Comparison of ENCODE assay signal across 15 cellular contexts in genomic region chr3:104606812-104607211, GRCh38.
"Had no signal": no experiment of that assay in that cellular context is flagged by ENCODE, and none has a peak within 500 bp of the region (broad histone marks: within the 10 kb centered on the region; RNA-seq: fewer than 3 reads in every experiment).

No MANE protein-coding gene starts in this region.

- FAIRE-seq: TTC549 had no signal

- H3K36me3 Mint-ChIP-seq: activated CD4-positive, alpha-beta memory T cell treated with anti-CD3 and anti-CD28 coated beads for 36 hours; activated CD8-positive, alpha-beta memory T cell treated with anti-CD3 and anti-CD28 coated beads, Interleukin-2, amount 10 ng/mL, durations not matched to agents 7 days and 5 days; activated naive CD8-positive, alpha-beta T cell; immature natural killer cell; memory B cell; stimulated activated memory B cell treated with anti-CD40 and anti-IgM and Interleukin-4, amounts not matched to agents 10 μg/mL and 1 μg/mL and 100 μg/mL, for 72 hours had no signal

- DNase-seq: activated CD4-positive, alpha-beta memory T cell treated with anti-CD3 and anti-CD28 coated beads for 36 hours; activated CD4-positive, alpha-beta T cell treated with anti-CD3 and anti-CD28 coated beads for 4 hours; activated CD8-positive, alpha-beta memory T cell treated with anti-CD3 and anti-CD28 coated beads, Interleukin-2, amount 10 ng/mL, durations not matched to agents 7 days and 5 days; body of pancreas; caudate nucleus; effector memory CD8-positive, alpha-beta T cell; immature natural killer cell; spleen; stimulated activated CD4-positive, alpha-beta T cell treated with anti-CD3 and anti-CD28 coated beads, Interleukin-4, amount 100 ng/mL, for 4 hours; upper lobe of right lung had no signal

- H3K9me3 ChIP-seq: body of pancreas, spleen, thoracic aorta, upper lobe of right lung had no signal

- H3K9me3 Mint-ChIP-seq: activated CD4-positive, alpha-beta memory T cell treated with anti-CD3 and anti-CD28 coated beads for 36 hours; effector memory CD8-positive, alpha-beta T cell; memory B cell had no signal

- ATAC-seq: activated CD8-positive, alpha-beta memory T cell treated with anti-CD3 and anti-CD28 coated beads, Interleukin-2, amount 10 ng/mL, durations not matched to agents 7 days and 5 days; body of pancreas; effector memory CD8-positive, alpha-beta T cell; stimulated activated memory B cell treated with anti-CD40 and anti-IgM and Interleukin-4, amounts not matched to agents 10 μg/mL and 1 μg/mL and 100 μg/mL, for 72 hours; upper lobe of right lung had no signal

- H3K27ac Mint-ChIP-seq: activated CD4-positive, alpha-beta memory T cell treated with anti-CD3 and anti-CD28 coated beads for 36 hours; activated CD8-positive, alpha-beta memory T cell treated with anti-CD3 and anti-CD28 coated beads, Interleukin-2, amount 10 ng/mL, durations not matched to agents 7 days and 5 days; activated naive CD8-positive, alpha-beta T cell; effector memory CD8-positive, alpha-beta T cell; immature natural killer cell; memory B cell; stimulated activated memory B cell treated with anti-CD40 and anti-IgM and Interleukin-4, amounts not matched to agents 10 μg/mL and 1 μg/mL and 100 μg/mL, for 72 hours had no signal

- H3K27ac ChIP-seq: body of pancreas, spleen, thoracic aorta, upper lobe of right lung had no signal

- H3K4me1 Mint-ChIP-seq: activated CD8-positive, alpha-beta memory T cell treated with anti-CD3 and anti-CD28 coated beads, Interleukin-2, amount 10 ng/mL, durations not matched to agents 7 days and 5 days; immature natural killer cell had no signal

- H3K4me3 Mint-ChIP-seq: activated CD4-positive, alpha-beta memory T cell treated with anti-CD3 and anti-CD28 coated beads for 36 hours; activated CD8-positive, alpha-beta memory T cell treated with anti-CD3 and anti-CD28 coated beads, Interleukin-2, amount 10 ng/mL, durations not matched to agents 7 days and 5 days; activated naive CD8-positive, alpha-beta T cell; effector memory CD8-positive, alpha-beta T cell; immature natural killer cell; memory B cell; stimulated activated memory B cell treated with anti-CD40 and anti-IgM and Interleukin-4, amounts not matched to agents 10 μg/mL and 1 μg/mL and 100 μg/mL, for 72 hours had no signal

- H3K4me1 ChIP-seq: spleen, upper lobe of right lung had no signal

- H3K27me3 ChIP-seq: body of pancreas, spleen, upper lobe of right lung had no signal

- H3K36me3 ChIP-seq: spleen, thoracic aorta, upper lobe of right lung had no signal

- H3K4me3 ChIP-seq: body of pancreas, spleen, thoracic aorta, upper lobe of right lung had no signal

- H3K27me3 Mint-ChIP-seq: memory B cell; stimulated activated memory B cell treated with anti-CD40 and anti-IgM and Interleukin-4, amounts not matched to agents 10 μg/mL and 1 μg/mL and 100 μg/mL, for 72 hours had no signal
